In genomic region chr2:73291093-73291460, GRCh38 we compare ENCODE assay signal across 8 cellular contexts. TPM values are rescaled to one million over a fixed set of nuclear protein-coding genes. Genes with fewer than 3 reads are reported as not detected.
DNase-seq lines count a peak whose midpoint lies in the region; ATAC-seq and TF ChIP-seq lines count a peak whose summit lies in the region.

No MANE protein-coding gene starts in this region.

- no peaks in the 10 kb centered on the region for H3K9me2 ChIP-seq in OCI-LY1 (ENCODE audit: low read depth, low read length)

- H3K4me3 Mint-ChIP-seq in activated naive CD8-positive, alpha-beta T cell treated with anti-CD3 and anti-CD28 coated beads, Interleukin-2, amount 10 ng/mL, durations not matched to agents 7 days and 5 days, result peak overlapping the region; percentile 73

- H3K9ac ChIP-seq in OCI-LY1 (ENCODE audit: low read length), result no peak overlapping the region

- no peak overlapping the region for H2AFZ ChIP-seq in OCI-LY1 (ENCODE audit: low read length)

- H3K9me3 ChIP-seq in OCI-LY1 (ENCODE audit: low read length) (no peaks in the 10 kb centered on the region), iPS DF 6.9 (ENCODE audit: control insufficient read depth, insufficient read depth, low read length) (no peaks in the 10 kb centered on the region)

- peak; percentile 28 for ATAC-seq in activated naive CD8-positive, alpha-beta T cell treated with anti-CD3 and anti-CD28 coated beads, Interleukin-2, amount 10 ng/mL, durations not matched to agents 7 days and 5 days (ENCODE audit: low read depth)
- no peak for ATAC-seq in HG02798 (IDR thresholded peaks at IDR 0.05; ENCODE audit: poor library complexity, unreplicated experiment)
- no peak for ATAC-seq in HG03135 (IDR thresholded peaks at IDR 0.05; ENCODE audit: unreplicated experiment)
- no peak for ATAC-seq in GM21423 (IDR thresholded peaks at IDR 0.05; ENCODE audit: unreplicated experiment)

- H3K27me3 Mint-ChIP-seq in activated naive CD8-positive, alpha-beta T cell treated with anti-CD3 and anti-CD28 coated beads, Interleukin-2, amount 10 ng/mL, durations not matched to agents 7 days and 5 days, result peaks cover 61% of the 10 kb centered on the region

- DNase-seq in GM12864 (ENCODE audit: low read depth) (no peak), iPS DF 6.9 (ENCODE audit: low read depth, low spot score) (no peak)
- peak; percentile 84 for DNase-seq in activated naive CD8-positive, alpha-beta T cell treated with anti-CD3 and anti-CD28 coated beads, Interleukin-2, amount 10 ng/mL, durations not matched to agents 7 days and 5 days
- peak; percentile 23 for DNase-seq in stimulated activated CD4-positive, alpha-beta T cell treated with anti-CD3 and anti-CD28 coated beads, Interleukin-2, amount 100 ng/mL, for 4 hours (ENCODE audit: low read depth)

- no peaks in the 10 kb centered on the region for H3K36me3 ChIP-seq in OCI-LY1 (ENCODE audit: insufficient read depth, low read length)
- H3K36me3 ChIP-seq in iPS DF 6.9 (ENCODE audit: control insufficient read depth, insufficient read depth, low read length), result no peaks in the 10 kb centered on the region

- no peaks in the 10 kb centered on the region for H3K36me3 Mint-ChIP-seq in activated naive CD8-positive, alpha-beta T cell treated with anti-CD3 and anti-CD28 coated beads, Interleukin-2, amount 10 ng/mL, durations not matched to agents 7 days and 5 days

- H4K20me1 ChIP-seq in OCI-LY1 (ENCODE audit: insufficient read depth, low read length), result no peaks in the 10 kb centered on the region

- no peaks in the 10 kb centered on the region for H3K9me3 Mint-ChIP-seq in activated naive CD8-positive, alpha-beta T cell treated with anti-CD3 and anti-CD28 coated beads, Interleukin-2, amount 10 ng/mL, durations not matched to agents 7 days and 5 days

- peaks cover 6% of the 10 kb centered on the region for H3K4me1 ChIP-seq in OCI-LY1 (ENCODE audit: insufficient read depth, low read length, severe bottlenecking)
- H3K4me1 ChIP-seq in iPS DF 6.9 (ENCODE audit: control insufficient read depth, insufficient read depth, low read length), result peaks cover 3% of the 10 kb centered on the region; the same call in 1 of the 2 replicates

- H3K27me3 ChIP-seq in OCI-LY1 (ENCODE audit: insufficient read depth, low read length), result peaks cover 5% of the 10 kb centered on the region; the same call in 1 of the 2 replicates
- H3K27me3 ChIP-seq in iPS DF 6.9 (ENCODE audit: control insufficient read depth, insufficient read depth, low read length), result peaks cover 25% of the 10 kb centered on the region

- H3K27ac ChIP-seq in OCI-LY1 (ENCODE audit: low read depth, low read length, poor library complexity, severe bottlenecking), result no peak overlapping the region
- no peak overlapping the region for H3K27ac ChIP-seq in iPS DF 6.9 (ENCODE audit: low read length)

- POLR2A ChIA-PET in activated naive CD8-positive, alpha-beta T cell treated with anti-CD3 and anti-CD28 coated beads, Interleukin-2, amount 10 ng/mL, durations not matched to agents 7 days and 5 days (lab: Charles Lee), result interaction anchor here (1.4 kb wide), 1 partner anchor 58 kb away, joined by 4 read pairs; the partner anchor contains the start of gene PRADC1

- no peaks in the 10 kb centered on the region for H3K79me2 ChIP-seq in OCI-LY1 (ENCODE audit: insufficient read depth, low read length)

- no peak overlapping the region for H3K27ac Mint-ChIP-seq in activated naive CD8-positive, alpha-beta T cell treated with anti-CD3 and anti-CD28 coated beads, Interleukin-2, amount 10 ng/mL, durations not matched to agents 7 days and 5 days

- WGBS in iPS DF 6.9 (ENCODE audit: insufficient coverage, insufficient read length), result no CpG with 5 or more reads among the region's 34 CpGs

- peaks cover 11% of the 10 kb centered on the region for H3K4me1 Mint-ChIP-seq in activated naive CD8-positive, alpha-beta T cell treated with anti-CD3 and anti-CD28 coated beads, Interleukin-2, amount 10 ng/mL, durations not matched to agents 7 days and 5 days

- H3K4me3 ChIP-seq in GM12864 (ENCODE audit: low read depth, low read length) (peak overlapping the region; percentile 28; the same call in 1 of the 2 replicates), OCI-LY1 (ENCODE audit: low read depth, low read length, poor library complexity, severe bottlenecking) (no peak overlapping the region), iPS DF 6.9 (ENCODE audit: low read length) (peak overlapping the region; percentile 30; the same call in 1 of the 2 replicates)

- no peaks in the 10 kb centered on the region for H3F3A ChIP-seq in OCI-LY1 (ENCODE audit: insufficient read depth, low read length)

- TF ChIP-seq CTCF in GM12864 (IDR thresholded peaks at IDR 0.05; ENCODE audit: low read depth, low read length, missing control alignments) (peak; percentile 1), OCI-LY1 (IDR thresholded peaks at IDR 0.05; ENCODE audit: low read length) (no peak)

- peak overlapping the region; percentile 20; the same call in 1 of the 2 replicates for H3K4me2 ChIP-seq in OCI-LY1 (ENCODE audit: low read length)

RNA-seq across cellular contexts. Expression of gene EGR4, which starts 2.3 kb away (rescaled TPM):
- total RNA-seq in activated naive CD8-positive, alpha-beta T cell treated with anti-CD3 and anti-CD28 coated beads, Interleukin-2, amount 10 ng/mL, durations not matched to agents 7 days and 5 days, result not detected

RNA-seq across cellular contexts. Expression of gene FBXO41, which starts 6.8 kb away (rescaled TPM):
- total RNA-seq in activated naive CD8-positive, alpha-beta T cell treated with anti-CD3 and anti-CD28 coated beads, Interleukin-2, amount 10 ng/mL, durations not matched to agents 7 days and 5 days, result 10 to 100 TPM; 33.6 to 35.7 TPM

RNA-seq across cellular contexts. Expression of gene CCT7, which starts 57.0 kb away (rescaled TPM):
- 100 to 1,000 TPM; 243 to 271 TPM for total RNA-seq in activated naive CD8-positive, alpha-beta T cell treated with anti-CD3 and anti-CD28 coated beads, Interleukin-2, amount 10 ng/mL, durations not matched to agents 7 days and 5 days

RNA-seq across cellular contexts. Expression of gene PRADC1, which starts 58.0 kb away (rescaled TPM):
- 10 to 100 TPM; 11.6 to 12.5 TPM for total RNA-seq in activated naive CD8-positive, alpha-beta T cell treated with anti-CD3 and anti-CD28 coated beads, Interleukin-2, amount 10 ng/mL, durations not matched to agents 7 days and 5 days

Comparison
In these comparisons a context has a peak if more than half of its experiments do, and no peak if none do; other contexts are left out.
1. DNase-seq: peak in activated naive CD8-positive, alpha-beta T cell treated with anti-CD3 and anti-CD28 coated beads, Interleukin-2, amount 10 ng/mL, durations not matched to agents 7 days and 5 days (single experiment) and stimulated activated CD4-positive, alpha-beta T cell treated with anti-CD3 and anti-CD28 coated beads, Interleukin-2, amount 100 ng/mL, for 4 hours (single experiment); none in GM12864 (single experiment) and iPS DF 6.9 (single experiment).